Comparison of ENCODE assay signal across 14 cellular contexts in genomic region chr11:2093575-2094353, GRCh38. TPM values are rescaled to one million over a fixed set of nuclear protein-coding genes. Genes with fewer than 3 reads are reported as not detected.
A peak's percentile ranks its signal among the peaks of the same experiment; 100 is the strongest.
DNase-seq lines count a peak whose midpoint lies in the region; ATAC-seq and TF ChIP-seq lines count a peak whose summit lies in the region.
"Had no signal": no experiment of that assay in that cellular context is flagged by ENCODE, and none has a peak within 500 bp of the region (broad histone marks: within the 10 kb centered on the region; RNA-seq: fewer than 3 reads in every experiment).

No MANE protein-coding gene starts in this region.

- H3K27me3 Mint-ChIP-seq in activated T-cell treated with anti-CD3 and anti-CD28 coated beads, Interleukin-2, amount 50 U/mL, for 24 hours, result peaks cover 20% of the 10 kb centered on the region

- in situ Hi-C loops in GM13976 (cut with MboI; ENCODE audit: low sequenced_read_pairs, unreplicated experiment), result no loop called here

- TF ChIP-seq CTCF in GM13976 (IDR thresholded peaks at IDR 0.05; ENCODE audit: borderline replicate concordance, control extremely low read depth, extremely low read depth, insufficient read depth, missing control alignments) (no peak), VCaP (conservative IDR thresholded peaks at IDR 0.05) (no peak), heart left ventricle (IDR thresholded peaks at IDR 0.05) (no peak), omental fat pad (IDR thresholded peaks at IDR 0.05) (no peak)

- H3K9me3 Mint-ChIP-seq in activated T-cell treated with anti-CD3 and anti-CD28 coated beads, Interleukin-2, amount 50 U/mL, for 24 hours, result no peaks in the 10 kb centered on the region
- H3K9me3 Mint-ChIP-seq: dendritic cell treated with granulocyte-macrophage colony-stimulating factor and Interleukin-4, amounts not matched to agents 40 ng/mL and 50 ng/mL, for 4 days; stimulated activated effector memory CD8-positive, alpha-beta T cell treated with anti-CD3 and anti-CD28 coated beads, Interleukin-12 subunit alpha, Interleukin-12 subunit beta, amount 100 ng/mL, for 72 hours; WTC11 had no signal

- H3K4me1 Mint-ChIP-seq in activated T-cell treated with anti-CD3 and anti-CD28 coated beads, Interleukin-2, amount 50 U/mL, for 24 hours (ENCODE audit: low read depth), result peaks cover 9% of the 10 kb centered on the region

- H3K27ac Mint-ChIP-seq in activated T-cell treated with anti-CD3 and anti-CD28 coated beads, Interleukin-2, amount 50 U/mL, for 24 hours, result no peak overlapping the region
- H3K27ac Mint-ChIP-seq: CD14-positive monocyte; dendritic cell treated with granulocyte-macrophage colony-stimulating factor and Interleukin-4, amounts not matched to agents 40 ng/mL and 50 ng/mL, for 4 days; stimulated activated effector memory CD8-positive, alpha-beta T cell treated with anti-CD3 and anti-CD28 coated beads, Interleukin-12 subunit alpha, Interleukin-12 subunit beta, amount 100 ng/mL, for 72 hours; WTC11 had no signal

- WGBS in heart left ventricle, 4 donors, result 51 to 65% (median 59%) methylated on average over 17 to 18 of the region's 18 CpGs

- TF ChIP-seq POLR2A in heart left ventricle (IDR thresholded peaks at IDR 0.05), result no peak

- no peak overlapping the region for H3K4me3 ChIP-seq in heart left ventricle
- H3K4me3 ChIP-seq: vagina had no signal

- H3K36me3 Mint-ChIP-seq in activated T-cell treated with anti-CD3 and anti-CD28 coated beads, Interleukin-2, amount 50 U/mL, for 24 hours (ENCODE audit: low read depth), result no peaks in the 10 kb centered on the region
- H3K36me3 Mint-ChIP-seq: CD14-positive monocyte, WTC11 had no signal

- H3K27ac ChIP-seq in VCaP (peak overlapping the region; percentile 78), heart left ventricle (peak overlapping the region in 3 of 12 donors; percentile 3 to 71 (median 55))
- H3K27ac ChIP-seq: vagina had no signal

- DNase-seq in GM13976 (ENCODE audit: low spot score) (peak; percentile 40), heart left ventricle (peak in 4 of 5 donors; percentile 55 to 87 (median 81)), sciatic nerve (ENCODE audit: low spot score) (peak; percentile 63), SK-N-DZ (ENCODE audit: low spot score) (no peak), omental fat pad (ENCODE audit: low spot score) (no peak)
- no peak for DNase-seq in activated CD4-positive, alpha-beta T cell treated with anti-CD3 and anti-CD28 coated beads, Interleukin-2, amount 50 U/mL, for 4 hours
- no peak for DNase-seq in activated T-cell treated with anti-CD3 and anti-CD28 coated beads, Interleukin-2, amount 50 U/mL, for 24 hours

- ATAC-seq in heart left ventricle (peak; percentile 38 to 76 (median 60)), sciatic nerve (no peak), omental fat pad (ENCODE audit: low FRiP score) (no peak)
- ATAC-seq: WTC11 had no signal

- intact Hi-C loops in heart left ventricle (cut with DNase I), result no loop called here
- intact Hi-C loops in sciatic nerve (cut with DNase I), result no loop called here

- H3K27me3 ChIP-seq in heart left ventricle, result no peaks in the 10 kb centered on the region
- H3K27me3 ChIP-seq: vagina had no signal

- H3K4me1 ChIP-seq in heart left ventricle, result peaks cover 0 to 53% (median 27%) of the 10 kb centered on the region in 12 donors

- H3K36me3 ChIP-seq in heart left ventricle, result no peaks in the 10 kb centered on the region
- H3K36me3 ChIP-seq: vagina had no signal

- H3K4me3 Mint-ChIP-seq in activated T-cell treated with anti-CD3 and anti-CD28 coated beads, Interleukin-2, amount 50 U/mL, for 24 hours, result no peak overlapping the region
- H3K4me3 Mint-ChIP-seq: dendritic cell treated with granulocyte-macrophage colony-stimulating factor and Interleukin-4, amounts not matched to agents 40 ng/mL and 50 ng/mL, for 4 days; stimulated activated effector memory CD8-positive, alpha-beta T cell treated with anti-CD3 and anti-CD28 coated beads, Interleukin-12 subunit alpha, Interleukin-12 subunit beta, amount 100 ng/mL, for 72 hours; WTC11 had no signal

- no peaks in the 10 kb centered on the region for H3K9me3 ChIP-seq in heart left ventricle
- H3K9me3 ChIP-seq: SK-N-SH, vagina had no signal

RNA-seq across cellular contexts. Expression of gene IGF2, which starts 45.4 kb away (rescaled TPM):
- total RNA-seq in heart left ventricle (100 to 1,000 TPM in 5 of 9 donors, 10 to 100 TPM in 4; 61.9 to 175 (median 102) TPM), sciatic nerve (473 TPM), omental fat pad (10 to 100 TPM; 44.6 to 69.4 (median 52.3) TPM)
- polyA plus RNA-seq in heart left ventricle, result 10 to 100 TPM; 48.9 to 56.3 TPM
- polyA plus RNA-seq in SK-N-DZ (2014; cell fraction: cytosol; rRNA removed), result 0.29 and 0.32 TPM in 2 replicates
- 0.14 TPM in 1 of 2 replicates, not detected in the other for polyA plus RNA-seq in SK-N-DZ (2014; cell fraction: nucleus; rRNA removed)
- polyA plus RNA-seq: CD14-positive monocyte had no signal

Comparison
In these comparisons a context has a peak if more than half of its experiments do, and no peak if none do; other contexts are left out.
1. DNase-seq: peak in GM13976 (single experiment), heart left ventricle (4 of 5) and sciatic nerve (single experiment); none in activated CD4-positive, alpha-beta T cell treated with anti-CD3 and anti-CD28 coated beads, Interleukin-2, amount 50 U/mL, for 4 hours (0 of 2), SK-N-DZ (single experiment), omental fat pad (single experiment) and activated T-cell treated with anti-CD3 and anti-CD28 coated beads, Interleukin-2, amount 50 U/mL, for 24 hours (single experiment).
2. ATAC-seq: peak in heart left ventricle (4 of 4); none in sciatic nerve (single experiment) and omental fat pad (single experiment).